ENCODE assay signal across 12 cellular contexts in genomic region chr14:104139460-104140212, GRCh38. TPM values are rescaled to one million over a fixed set of nuclear protein-coding genes. Genes with fewer than 3 reads are reported as not detected.
DNase-seq lines count a peak whose midpoint lies in the region; FAIRE-seq and TF ChIP-seq lines count a peak whose summit lies in the region.
"Had no signal": no experiment of that assay in that cellular context is flagged by ENCODE, and none has a peak within 500 bp of the region (broad histone marks: within the 10 kb centered on the region; RNA-seq: fewer than 3 reads in every experiment).

No MANE protein-coding gene starts in this region.

- no peak for TF ChIP-seq POLR2A in H1 (IDR thresholded peaks at IDR 0.05; ENCODE audit: control extremely low read depth in 1 of 2, low read depth in 2 of 2, low read length in 2 of 2)

- H3K36me3 ChIP-seq in H1 (ENCODE audit: control insufficient read depth in 2 of 4, insufficient read depth in 4 of 4, low read length in 3 of 4) (no peaks in the 10 kb centered on the region; a peak in 2 of 8 replicates), mesodermal cell (ENCODE audit: control insufficient read depth, insufficient read depth, low read length) (peaks cover 4% of the 10 kb centered on the region), tibial artery (no peaks in the 10 kb centered on the region)

- H3K27me3 ChIP-seq in H1 (replicated peaks in 1 of 4; ENCODE audit: control insufficient read depth in 3 of 4, extremely low read depth in 1 of 4, insufficient read depth in 3 of 4, low read length in 3 of 4) (peaks cover 21 to 33% (median 27%) of the 10 kb centered on the region in 4 experiments), tibial artery (peaks cover 0 to 91% of the 10 kb centered on the region in 2 donors)

- no peak overlapping the region for H2BK15ac ChIP-seq in H1 (ENCODE audit: low read length)

- H3K79me1 ChIP-seq in H1 (ENCODE audit: low read depth, low read length): peaks cover 11% of the 10 kb centered on the region

- no peak overlapping the region for H3K23ac ChIP-seq in H1 (ENCODE audit: insufficient read length)

- TF ChIP-seq CTCF in H1 (IDR thresholded peaks at IDR 0.05; ENCODE audit: control extremely low read depth in 1 of 3, insufficient read depth in 1 of 3, low read depth in 1 of 3, low read length in 3 of 3) (no peak), tibial artery (IDR thresholded peaks at IDR 0.05) (no peak), Calu3 (IDR thresholded peaks at IDR 0.05; ENCODE audit: unreplicated experiment) (no peak)

- CTCF ChIA-PET in H1 (lab: Charles Lee; ENCODE audit: partially characterized antibody) (interaction anchor here (0.7 to 2.2 kb wide), 10 partner anchors 9 to 424 kb away, joined by 3 to 8 read pairs (median 4); no protein-coding TSS in a partner anchor), Calu3 (lab: Charles Lee) (no interaction called here)

- H3K4me2 ChIP-seq in H1 (ENCODE audit: insufficient read depth in 1 of 2, low read depth in 2 of 2, low read length in 2 of 2): peak overlapping the region; percentile 83 to 88

- peaks cover 16 to 35% of the 10 kb centered on the region in 2 experiments for H4K20me1 ChIP-seq in H1 (replicated peaks in 1 of 2; ENCODE audit: control insufficient read depth in 1 of 2, insufficient read depth in 2 of 2, low read length in 2 of 2)

- H3K9me3 ChIP-seq in H1 (ENCODE audit: insufficient read depth in 2 of 2, low read depth in 1 of 2, low read length in 1 of 2) (no peaks in the 10 kb centered on the region), mesodermal cell (ENCODE audit: control insufficient read depth, low read length) (no peaks in the 10 kb centered on the region), tibial artery (no peaks in the 10 kb centered on the region)

- H3K4ac ChIP-seq in H1 (replicated peaks; ENCODE audit: insufficient read length, low read depth, low read length): peak overlapping the region; percentile 85

- H3K4me3 ChIP-seq in H1 (ENCODE audit: extremely low read depth in 1 of 4, insufficient read depth in 2 of 4, low read depth in 3 of 4, low read length in 4 of 4) (peak overlapping the region; percentile 61 to 88 (median 64)), mesodermal cell (ENCODE audit: extremely low read depth, insufficient read depth, low read length, poor library complexity, severe bottlenecking) (peak overlapping the region; percentile 67), tibial artery (peak overlapping the region; percentile 39 to 51)

- no peak overlapping the region for H2AFZ ChIP-seq in H1 (ENCODE audit: low read length)

- no peak overlapping the region for H3K14ac ChIP-seq in H1 (ENCODE audit: insufficient read length)

- H3K27ac ChIP-seq in H1 (ENCODE audit: low read depth, low read length) (no peak overlapping the region), mesodermal cell (ENCODE audit: low read depth, low read length, severe bottlenecking) (no peak overlapping the region), tibial artery (no peak overlapping the region)

- H3K4me3 Mint-ChIP-seq in activated T-helper 1 cell treated with anti-CD3 and anti-CD28 coated beads, Interleukin-12 subunit alpha, Interleukin-12 subunit beta, Interleukin-2, Interleukin-4 antibody, amounts not matched to agents 30 ng/mL and 10 ng/mL and 1 ng/mL, durations not matched to agents 14 hours and 24 hours and 36 hours: no peak overlapping the region
- no peak overlapping the region for H3K4me3 Mint-ChIP-seq in Calu3 (ENCODE audit: low read depth, unreplicated experiment)

- peak overlapping the region; percentile 60; the same call in 1 of the 2 replicates for H2BK12ac ChIP-seq in H1 (ENCODE audit: low read depth, low read length)

- H3K9me3 Mint-ChIP-seq in activated T-helper 1 cell treated with anti-CD3 and anti-CD28 coated beads, Interleukin-12 subunit alpha, Interleukin-12 subunit beta, Interleukin-2, Interleukin-4 antibody, amounts not matched to agents 30 ng/mL and 10 ng/mL and 1 ng/mL, durations not matched to agents 14 hours and 24 hours and 36 hours: no peaks in the 10 kb centered on the region
- no peaks in the 10 kb centered on the region for H3K9me3 Mint-ChIP-seq in Calu3 (ENCODE audit: low read depth, unreplicated experiment)

- peaks cover 19% of the 10 kb centered on the region for H3K27me3 Mint-ChIP-seq in activated T-helper 1 cell treated with anti-CD3 and anti-CD28 coated beads, Interleukin-12 subunit alpha, Interleukin-12 subunit beta, Interleukin-2, Interleukin-4 antibody, amounts not matched to agents 30 ng/mL and 10 ng/mL and 1 ng/mL, durations not matched to agents 14 hours and 24 hours and 36 hours (ENCODE audit: insufficient read depth)
- H3K27me3 Mint-ChIP-seq in Calu3 (ENCODE audit: unreplicated experiment): peaks cover 84% of the 10 kb centered on the region

- TF ChIP-seq EP300 in H1 (IDR thresholded peaks at IDR 0.05; ENCODE audit: borderline replicate concordance in 1 of 2, low read depth in 2 of 2, low read length in 2 of 2): no peak; a peak in 1 of 3 replicates

- no peak overlapping the region for H3K27ac Mint-ChIP-seq in activated T-helper 1 cell treated with anti-CD3 and anti-CD28 coated beads, Interleukin-12 subunit alpha, Interleukin-12 subunit beta, Interleukin-2, Interleukin-4 antibody, amounts not matched to agents 30 ng/mL and 10 ng/mL and 1 ng/mL, durations not matched to agents 14 hours and 24 hours and 36 hours
- H3K27ac Mint-ChIP-seq in Calu3 (ENCODE audit: unreplicated experiment): no peak overlapping the region

- peaks cover 20 to 56% of the 10 kb centered on the region in 2 experiments; a peak in 3 of 4 replicates for H3K79me2 ChIP-seq in H1 (ENCODE audit: control insufficient read depth in 1 of 2, insufficient read depth in 2 of 2, low read length in 2 of 2)

- H2AK5ac ChIP-seq in H1 (ENCODE audit: low read depth, low read length): no peak overlapping the region

- H3K4me1 Mint-ChIP-seq in activated T-helper 1 cell treated with anti-CD3 and anti-CD28 coated beads, Interleukin-12 subunit alpha, Interleukin-12 subunit beta, Interleukin-2, Interleukin-4 antibody, amounts not matched to agents 30 ng/mL and 10 ng/mL and 1 ng/mL, durations not matched to agents 14 hours and 24 hours and 36 hours (ENCODE audit: low read depth): peaks cover 4% of the 10 kb centered on the region
- no peaks in the 10 kb centered on the region for H3K4me1 Mint-ChIP-seq in Calu3 (ENCODE audit: low read depth, unreplicated experiment)

- H2BK5ac ChIP-seq in H1 (ENCODE audit: low read depth, low read length): no peak overlapping the region

- POLR2A ChIA-PET in H1 (lab: Charles Lee; ENCODE audit: partially characterized antibody): interaction anchor here (1.4 kb wide), 1 partner anchor 12 kb away, joined by 3 read pairs; no protein-coding TSS in a partner anchor

- no peaks in the 10 kb centered on the region for H3K36me3 Mint-ChIP-seq in activated T-helper 1 cell treated with anti-CD3 and anti-CD28 coated beads, Interleukin-12 subunit alpha, Interleukin-12 subunit beta, Interleukin-2, Interleukin-4 antibody, amounts not matched to agents 30 ng/mL and 10 ng/mL and 1 ng/mL, durations not matched to agents 14 hours and 24 hours and 36 hours (ENCODE audit: low read depth)
- H3K36me3 Mint-ChIP-seq in Calu3 (ENCODE audit: insufficient read depth, unreplicated experiment): peaks cover 5% of the 10 kb centered on the region

- DNase-seq in activated CD8-positive, alpha-beta memory T cell treated with anti-CD3 and anti-CD28 coated beads, Interleukin-2, amount 50 U/mL, for 4 hours: peak; percentile 9
- no peak for DNase-seq in activated CD8-positive, alpha-beta memory T cell treated with anti-CD3 and anti-CD28 coated beads for 24 hours
- DNase-seq in H1 (ENCODE audit: low read depth in 1 of 2, low spot score in 2 of 2): peak in 1 of 2 experiments; percentile 52
- DNase-seq in tibial artery: peak in 1 of 2 donors; percentile 51
- no peak for DNase-seq in activated T-helper 1 cell treated with anti-CD3 and anti-CD28 coated beads, Interleukin-12 subunit alpha, Interleukin-12 subunit beta, Interleukin-2, Interleukin-4 antibody, amounts not matched to agents 30 ng/mL and 10 ng/mL and 1 ng/mL, durations not matched to agents 14 hours and 24 hours and 36 hours (ENCODE audit: low spot score)
- no peak for DNase-seq in Calu3
- DNase-seq in H4 (ENCODE audit: low spot score): no peak
- DNase-seq: activated CD4-positive, alpha-beta T cell treated with anti-CD3 and anti-CD28 coated beads for 48 hours; SHP77; stimulated activated CD4-positive, alpha-beta T cell treated with anti-CD3 and anti-CD28 coated beads, Interleukin-4, amount 100 ng/mL, for 24 hours had no signal

- 0 out of 7 replicates have a peak overlapping the region, but pooled peaks of 1 of the 4 experiments have one; percentile 50 for H3K9ac ChIP-seq in H1 (replicated peaks in 1 of 4; ENCODE audit: extremely low read depth in 1 of 4, low read depth in 3 of 4, low read length in 3 of 4)

- no peak overlapping the region for H2BK20ac ChIP-seq in H1 (ENCODE audit: low read length)

- 12% methylated on average over 11 of the region's 14 CpGs; no CpG with 5 or more reads in 1 of the 2 experiments for WGBS in H1 (ENCODE audit: extremely low coverage in 1 of 2, insufficient coverage in 1 of 2, insufficient read length in 1 of 2, insufficient replicate concordance in 2 of 2, low coverage in 1 of 2, low lambda C conversion rate in 2 of 2, missing lambda C conversion rate in 1 of 2), 2 experiments
- WGBS in mesodermal cell (ENCODE audit: insufficient coverage in 2 of 2), 2 experiments: 14 to 15% methylated on average over 10 to 13 of the region's 14 CpGs

- H3K4me1 ChIP-seq in H1 (replicated peaks in 1 of 4; ENCODE audit: control insufficient read depth in 3 of 4, insufficient read depth in 4 of 4, low read length in 3 of 4) (peaks cover 0 to 44% (median 31%) of the 10 kb centered on the region in 4 experiments; a peak in 6 of 7 replicates), mesodermal cell (ENCODE audit: control insufficient read depth, insufficient read depth, low read length, poor library complexity, severe bottlenecking) (peaks cover 14% of the 10 kb centered on the region), tibial artery (peaks cover 0 to 45% (median 34%) of the 10 kb centered on the region in 4 donors)

- H3K23me2 ChIP-seq in H1 (ENCODE audit: low read depth, low read length): peaks cover 31% of the 10 kb centered on the region

- FAIRE-seq in H1 (lab: Jason Lieb, UNC): no peak

- TF ChIP-seq RAD21 in H1 (IDR thresholded peaks at IDR 0.05 in 1 of 2, conservative IDR thresholded peaks at IDR 0.05 in 1 of 2; ENCODE audit: low read depth in 2 of 2, low read length in 2 of 2): no peak

- H3K18ac ChIP-seq in H1 (ENCODE audit: extremely low read depth, low read length): no peak overlapping the region; the same call in 1 of the 2 replicates

- H4K91ac ChIP-seq in H1 (replicated peaks; ENCODE audit: insufficient read length, low read length): peak overlapping the region; percentile 93

- no TSS peak for BruUV-seq in Calu3 (replicated peaks; lab: Mats Ljungman, UMichigan)

- intact Hi-C loops in tibial artery (cut with DNase I; ENCODE audit: low total_unique reads): loop anchor here (5.0 kb wide), 1 partner anchor 498 kb away; no protein-coding TSS in a partner anchor
- intact Hi-C loops in activated T-helper 1 cell treated with anti-CD3 and anti-CD28 coated beads, Interleukin-12 subunit alpha, Interleukin-12 subunit beta, Interleukin-2, Interleukin-4 antibody, amounts not matched to agents 30 ng/mL and 10 ng/mL and 1 ng/mL, durations not matched to agents 14 hours and 24 hours and 36 hours (cut with micrococcal nuclease): no loop called here
- intact Hi-C loops in Calu3 (cut with micrococcal nuclease; ENCODE audit: unreplicated experiment): loop anchor here (5.0 to 10.0 kb wide), 2 partner anchors 423 to 495 kb away; no protein-coding TSS in a partner anchor

- H4K8ac ChIP-seq in H1 (ENCODE audit: extremely low read depth, insufficient read depth, low read length): no peak overlapping the region

- H4K5ac ChIP-seq in H1 (ENCODE audit: insufficient read length, low read depth, low read length): no peak overlapping the region

- peak overlapping the region; percentile 78 for H2BK120ac ChIP-seq in H1 (replicated peaks; ENCODE audit: low read depth, low read length)

- H3K56ac ChIP-seq in H1 (replicated peaks; ENCODE audit: insufficient read length, low read depth, low read length): peak overlapping the region; percentile 9

RNA-seq across cellular contexts. Expression of gene KIF26A, which starts 1.2 kb away (rescaled TPM):
- total RNA-seq in H1 (2021; fragmentation: NEBNext Ultra II Directional; extraction: Animal tissue kit (Norgen Biotek cat#: 25700)): 41.6 and 42.3 TPM in 2 replicates
- 11.5 and 25.9 TPM in 2 replicates for polyA plus RNA-seq in H1 (2011; rRNA removed)
- polyA plus RNA-seq in H1 (2011; cell fraction: cytosol; rRNA removed): 18.3 TPM
- 49.7 TPM for polyA plus RNA-seq in H1 (2011; cell fraction: nucleus; rRNA removed)
- 14.7 to 22.6 TPM (median 20.0 TPM) in 4 replicates for polyA plus RNA-seq in H1 (2012, experiment 1 of 2)
- 16.2 TPM for polyA plus RNA-seq in H1 (2012, experiment 2 of 2)
- 13.6 TPM for polyA plus RNA-seq in H1 (2013, experiment 1 of 2)
- 12.8 TPM for polyA plus RNA-seq in H1 (2013, experiment 2 of 2)
- 2.8 and 6.1 TPM in 2 replicates for polyA minus RNA-seq in H1 (2011; rRNA and poly(A)+ RNA removed)
- 24.9 TPM for polyA minus RNA-seq in H1 (2011; cell fraction: cytosol; rRNA and poly(A)+ RNA removed)
- 24.4 TPM for polyA minus RNA-seq in H1 (2011; cell fraction: nucleus; rRNA and poly(A)+ RNA removed)
- 24.4 TPM for polyA plus RNA-seq in mesodermal cell (2013, experiment 1 of 2)
- polyA plus RNA-seq in mesodermal cell (2013, experiment 2 of 2): 20.3 TPM
- 0.05 and 0.17 TPM in 2 replicates for total RNA-seq in activated T-helper 1 cell treated with anti-CD3 and anti-CD28 coated beads, Interleukin-12 subunit alpha, Interleukin-12 subunit beta, Interleukin-2, Interleukin-4 antibody, amounts not matched to agents 30 ng/mL and 10 ng/mL and 1 ng/mL, durations not matched to agents 14 hours and 24 hours and 36 hours
- 0.07 TPM in 2 replicates for total RNA-seq in Calu3 (2022)
- total RNA-seq in H4 (2014; rRNA removed; shearing (Covaris generic)): 0.77 and 1.6 TPM in 2 replicates

RNA-seq across cellular contexts. Expression of gene ASPG, which starts 54.1 kb away (rescaled TPM):
- 0.34 and 0.46 TPM in 2 replicates for total RNA-seq in H1 (2021; fragmentation: NEBNext Ultra II Directional; extraction: Animal tissue kit (Norgen Biotek cat#: 25700))
- polyA plus RNA-seq in H1 (2011; rRNA removed): 0.59 and 0.89 TPM in 2 replicates
- 0.79 TPM for polyA plus RNA-seq in H1 (2011; cell fraction: cytosol; rRNA removed)
- 6.4 TPM for polyA plus RNA-seq in H1 (2011; cell fraction: nucleus; rRNA removed)
- polyA plus RNA-seq in H1 (2012, experiment 1 of 2): 0.22 to 1.6 TPM (median 1.0 TPM) in 4 replicates
- 0.21 TPM for polyA plus RNA-seq in H1 (2012, experiment 2 of 2)
- 0.36 TPM for polyA plus RNA-seq in H1 (2013, experiment 1 of 2)
- 0.06 TPM for polyA plus RNA-seq in H1 (2013, experiment 2 of 2)
- polyA minus RNA-seq in H1 (2011; rRNA and poly(A)+ RNA removed): 0.32 and 1.2 TPM in 2 replicates
- polyA minus RNA-seq in H1 (2011; cell fraction: cytosol; rRNA and poly(A)+ RNA removed): 1.3 TPM
- 2.8 TPM for polyA minus RNA-seq in H1 (2011; cell fraction: nucleus; rRNA and poly(A)+ RNA removed)
- polyA plus RNA-seq in mesodermal cell (2013, experiment 1 of 2): 1.0 TPM
- 1.3 TPM for polyA plus RNA-seq in mesodermal cell (2013, experiment 2 of 2)
- not detected in 2 replicates for total RNA-seq in activated T-helper 1 cell treated with anti-CD3 and anti-CD28 coated beads, Interleukin-12 subunit alpha, Interleukin-12 subunit beta, Interleukin-2, Interleukin-4 antibody, amounts not matched to agents 30 ng/mL and 10 ng/mL and 1 ng/mL, durations not matched to agents 14 hours and 24 hours and 36 hours
- not detected in 2 replicates for total RNA-seq in Calu3 (2022)
- total RNA-seq in H4 (2014; rRNA removed; shearing (Covaris generic)): not detected in 2 replicates
- total RNA-seq: fibroblast of lung had no signal
- polyA plus RNA-seq: fibroblast of lung had no signal

Comparison
In these comparisons a context has a peak if more than half of its experiments do, and no peak if none do; other contexts are left out.
1. RNA of gene KIF26A, which starts 1.2 kb away (total RNA-seq): 41.6 to 42.3 TPM in H1; 0.77 to 1.6 TPM in H4, 0.07 TPM in Calu3 and 0.05 to 0.17 TPM in activated T-helper 1 cell treated with anti-CD3 and anti-CD28 coated beads, Interleukin-12 subunit alpha, Interleukin-12 subunit beta, Interleukin-2, Interleukin-4 antibody, amounts not matched to agents 30 ng/mL and 10 ng/mL and 1 ng/mL, durations not matched to agents 14 hours and 24 hours and 36 hours; every median in the first group is over 10 times any median in the second.
2. Peak in every context shown above with its lines, with median percentiles within 50 percentile points of each other: H3K4me3 ChIP-seq.